Comparison of ENCODE assay signal across 1 cellular context in the genomic region with DNA sequence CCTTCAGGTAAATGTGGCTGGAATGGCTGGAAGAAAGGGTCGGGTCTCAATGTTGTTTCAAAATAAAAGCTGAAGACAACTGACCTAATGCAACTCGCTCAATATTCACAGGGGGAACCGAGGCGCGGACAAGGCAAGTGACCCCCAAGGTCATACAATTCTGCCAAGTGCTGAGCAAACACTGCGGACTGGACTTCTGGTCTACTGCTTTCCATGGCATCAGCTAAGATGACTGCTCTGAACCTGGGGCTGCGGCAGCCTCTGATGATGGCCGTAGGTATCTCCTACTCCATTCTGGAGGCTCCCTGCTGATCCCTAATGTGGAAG.
TF ChIP-seq lines count a peak whose summit lies in the region.

No MANE protein-coding gene starts in this region.

TF ChIP-seq in HepG2, 621 proteins besides CTCF, POLR2A, EP300 and RAD21 (continued from another document and continues in another):
- TF ChIP-seq, protein P1, sequence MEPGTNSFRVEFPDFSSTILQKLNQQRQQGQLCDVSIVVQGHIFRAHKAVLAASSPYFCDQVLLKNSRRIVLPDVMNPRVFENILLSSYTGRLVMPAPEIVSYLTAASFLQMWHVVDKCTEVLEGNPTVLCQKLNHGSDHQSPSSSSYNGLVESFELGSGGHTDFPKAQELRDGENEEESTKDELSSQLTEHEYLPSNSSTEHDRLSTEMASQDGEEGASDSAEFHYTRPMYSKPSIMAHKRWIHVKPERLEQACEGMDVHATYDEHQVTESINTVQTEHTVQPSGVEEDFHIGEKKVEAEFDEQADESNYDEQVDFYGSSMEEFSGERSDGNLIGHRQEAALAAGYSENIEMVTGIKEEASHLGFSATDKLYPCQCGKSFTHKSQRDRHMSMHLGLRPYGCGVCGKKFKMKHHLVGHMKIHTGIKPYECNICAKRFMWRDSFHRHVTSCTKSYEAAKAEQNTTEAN (CRISPR knock-in tag; conservative IDR thresholded peaks at IDR 0.05) = no peak
- TF ChIP-seq SP1 (IDR thresholded peaks at IDR 0.05) = no peak
- TF ChIP-seq SP1 (CRISPR knock-in tag; IDR thresholded peaks at IDR 0.05) = no peak
- TF ChIP-seq, protein P2, sequence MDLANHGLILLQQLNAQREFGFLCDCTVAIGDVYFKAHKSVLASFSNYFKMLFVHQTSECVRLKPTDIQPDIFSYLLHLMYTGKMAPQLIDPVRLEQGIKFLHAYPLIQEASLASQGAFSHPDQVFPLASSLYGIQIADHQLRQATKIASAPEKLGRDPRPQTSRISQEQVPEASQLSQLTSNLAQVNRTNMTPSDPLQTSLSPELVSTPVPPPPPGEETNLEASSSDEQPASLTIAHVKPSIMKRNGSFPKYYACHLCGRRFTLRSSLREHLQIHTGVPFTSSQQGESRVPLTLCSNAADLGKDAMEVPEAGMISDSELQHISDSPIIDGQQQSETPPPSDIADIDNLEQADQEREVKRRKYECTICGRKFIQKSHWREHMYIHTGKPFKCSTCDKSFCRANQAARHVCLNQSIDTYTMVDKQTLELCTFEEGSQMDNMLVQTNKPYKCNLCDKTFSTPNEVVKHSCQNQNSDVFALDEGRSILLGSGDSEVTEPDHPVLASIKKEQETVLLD (CRISPR knock-in tag; IDR thresholded peaks at IDR 0.05; ENCODE audit: low read depth) = no peak
- TF ChIP-seq STAT5B (CRISPR knock-in tag; IDR thresholded peaks at IDR 0.05) = no peak
- no peak for TF ChIP-seq ZNF562 (CRISPR knock-in tag; IDR thresholded peaks at IDR 0.05; ENCODE audit: borderline replicate concordance)
- TF ChIP-seq YY1 (IDR thresholded peaks at IDR 0.05; ENCODE audit: insufficient read depth, insufficient replicate concordance, low read depth, low read length) = no peak
- TF ChIP-seq SRF (IDR thresholded peaks at IDR 0.05; ENCODE audit: low read depth, low read length) = no peak
- TF ChIP-seq ZSCAN29 (CRISPR knock-in tag; conservative IDR thresholded peaks at IDR 0.05) = no peak
- TF ChIP-seq FOXK2 (IDR thresholded peaks at IDR 0.05) = no peak
- TF ChIP-seq RAD51 (IDR thresholded peaks at IDR 0.05; ENCODE audit: borderline replicate concordance) = no peak
- TF ChIP-seq ZNF30 (CRISPR knock-in tag; IDR thresholded peaks at IDR 0.05) = no peak
- TF ChIP-seq, protein P3, sequence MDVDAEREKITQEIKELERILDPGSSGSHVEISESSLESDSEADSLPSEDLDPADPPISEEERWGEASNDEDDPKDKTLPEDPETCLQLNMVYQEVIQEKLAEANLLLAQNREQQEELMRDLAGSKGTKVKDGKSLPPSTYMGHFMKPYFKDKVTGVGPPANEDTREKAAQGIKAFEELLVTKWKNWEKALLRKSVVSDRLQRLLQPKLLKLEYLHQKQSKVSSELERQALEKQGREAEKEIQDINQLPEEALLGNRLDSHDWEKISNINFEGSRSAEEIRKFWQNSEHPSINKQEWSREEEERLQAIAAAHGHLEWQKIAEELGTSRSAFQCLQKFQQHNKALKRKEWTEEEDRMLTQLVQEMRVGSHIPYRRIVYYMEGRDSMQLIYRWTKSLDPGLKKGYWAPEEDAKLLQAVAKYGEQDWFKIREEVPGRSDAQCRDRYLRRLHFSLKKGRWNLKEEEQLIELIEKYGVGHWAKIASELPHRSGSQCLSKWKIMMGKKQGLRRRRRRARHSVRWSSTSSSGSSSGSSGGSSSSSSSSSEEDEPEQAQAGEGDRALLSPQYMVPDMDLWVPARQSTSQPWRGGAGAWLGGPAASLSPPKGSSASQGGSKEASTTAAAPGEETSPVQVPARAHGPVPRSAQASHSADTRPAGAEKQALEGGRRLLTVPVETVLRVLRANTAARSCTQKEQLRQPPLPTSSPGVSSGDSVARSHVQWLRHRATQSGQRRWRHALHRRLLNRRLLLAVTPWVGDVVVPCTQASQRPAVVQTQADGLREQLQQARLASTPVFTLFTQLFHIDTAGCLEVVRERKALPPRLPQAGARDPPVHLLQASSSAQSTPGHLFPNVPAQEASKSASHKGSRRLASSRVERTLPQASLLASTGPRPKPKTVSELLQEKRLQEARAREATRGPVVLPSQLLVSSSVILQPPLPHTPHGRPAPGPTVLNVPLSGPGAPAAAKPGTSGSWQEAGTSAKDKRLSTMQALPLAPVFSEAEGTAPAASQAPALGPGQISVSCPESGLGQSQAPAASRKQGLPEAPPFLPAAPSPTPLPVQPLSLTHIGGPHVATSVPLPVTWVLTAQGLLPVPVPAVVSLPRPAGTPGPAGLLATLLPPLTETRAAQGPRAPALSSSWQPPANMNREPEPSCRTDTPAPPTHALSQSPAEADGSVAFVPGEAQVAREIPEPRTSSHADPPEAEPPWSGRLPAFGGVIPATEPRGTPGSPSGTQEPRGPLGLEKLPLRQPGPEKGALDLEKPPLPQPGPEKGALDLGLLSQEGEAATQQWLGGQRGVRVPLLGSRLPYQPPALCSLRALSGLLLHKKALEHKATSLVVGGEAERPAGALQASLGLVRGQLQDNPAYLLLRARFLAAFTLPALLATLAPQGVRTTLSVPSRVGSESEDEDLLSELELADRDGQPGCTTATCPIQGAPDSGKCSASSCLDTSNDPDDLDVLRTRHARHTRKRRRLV (CRISPR knock-in tag; IDR thresholded peaks at IDR 0.05) = no peak
- TF ChIP-seq, protein P4, sequence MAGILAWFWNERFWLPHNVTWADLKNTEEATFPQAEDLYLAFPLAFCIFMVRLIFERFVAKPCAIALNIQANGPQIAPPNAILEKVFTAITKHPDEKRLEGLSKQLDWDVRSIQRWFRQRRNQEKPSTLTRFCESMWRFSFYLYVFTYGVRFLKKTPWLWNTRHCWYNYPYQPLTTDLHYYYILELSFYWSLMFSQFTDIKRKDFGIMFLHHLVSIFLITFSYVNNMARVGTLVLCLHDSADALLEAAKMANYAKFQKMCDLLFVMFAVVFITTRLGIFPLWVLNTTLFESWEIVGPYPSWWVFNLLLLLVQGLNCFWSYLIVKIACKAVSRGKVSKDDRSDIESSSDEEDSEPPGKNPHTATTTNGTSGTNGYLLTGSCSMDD (CRISPR knock-in tag; IDR thresholded peaks at IDR 0.05) = no peak
- TF ChIP-seq ZBTB7A (CRISPR knock-in tag; IDR thresholded peaks at IDR 0.05) = no peak
- TF ChIP-seq, protein P5, sequence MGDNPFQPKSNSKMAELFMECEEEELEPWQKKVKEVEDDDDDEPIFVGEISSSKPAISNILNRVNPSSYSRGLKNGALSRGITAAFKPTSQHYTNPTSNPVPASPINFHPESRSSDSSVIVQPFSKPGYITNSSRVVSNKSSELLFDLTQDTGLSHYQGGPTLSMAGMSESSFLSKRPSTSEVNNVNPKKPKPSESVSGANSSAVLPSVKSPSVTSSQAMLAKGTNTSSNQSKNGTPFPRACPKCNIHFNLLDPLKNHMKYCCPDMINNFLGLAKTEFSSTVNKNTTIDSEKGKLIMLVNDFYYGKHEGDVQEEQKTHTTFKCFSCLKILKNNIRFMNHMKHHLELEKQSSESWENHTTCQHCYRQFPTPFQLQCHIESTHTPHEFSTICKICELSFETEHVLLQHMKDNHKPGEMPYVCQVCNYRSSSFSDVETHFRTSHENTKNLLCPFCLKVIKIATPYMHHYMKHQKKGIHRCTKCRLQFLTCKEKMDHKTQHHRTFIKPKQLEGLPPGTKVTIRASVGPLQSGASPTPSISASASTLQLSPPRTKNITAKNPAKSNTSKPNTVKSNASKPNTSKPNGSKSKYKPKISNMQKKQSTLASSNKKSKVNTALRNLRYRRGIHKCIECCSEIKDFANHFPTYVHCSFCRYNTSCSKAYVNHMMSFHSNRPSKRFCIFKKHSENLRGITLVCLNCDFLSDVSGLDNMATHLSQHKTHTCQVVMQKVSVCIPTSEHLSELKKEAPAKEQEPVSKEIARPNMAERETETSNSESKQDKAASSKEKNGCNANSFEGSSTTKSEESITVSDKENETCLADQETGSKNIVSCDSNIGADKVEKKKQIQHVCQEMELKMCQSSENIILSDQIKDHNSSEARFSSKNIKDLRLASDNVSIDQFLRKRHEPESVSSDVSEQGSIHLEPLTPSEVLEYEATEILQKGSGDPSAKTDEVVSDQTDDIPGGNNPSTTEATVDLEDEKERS (CRISPR knock-in tag; IDR thresholded peaks at IDR 0.05) = no peak
- TF ChIP-seq TBL1XR1 (IDR thresholded peaks at IDR 0.05; ENCODE audit: borderline replicate concordance, low read length, partially characterized antibody) = no peak
- TF ChIP-seq ZNF225 (CRISPR knock-in tag; IDR thresholded peaks at IDR 0.05) = no peak
- TF ChIP-seq, protein P6, sequence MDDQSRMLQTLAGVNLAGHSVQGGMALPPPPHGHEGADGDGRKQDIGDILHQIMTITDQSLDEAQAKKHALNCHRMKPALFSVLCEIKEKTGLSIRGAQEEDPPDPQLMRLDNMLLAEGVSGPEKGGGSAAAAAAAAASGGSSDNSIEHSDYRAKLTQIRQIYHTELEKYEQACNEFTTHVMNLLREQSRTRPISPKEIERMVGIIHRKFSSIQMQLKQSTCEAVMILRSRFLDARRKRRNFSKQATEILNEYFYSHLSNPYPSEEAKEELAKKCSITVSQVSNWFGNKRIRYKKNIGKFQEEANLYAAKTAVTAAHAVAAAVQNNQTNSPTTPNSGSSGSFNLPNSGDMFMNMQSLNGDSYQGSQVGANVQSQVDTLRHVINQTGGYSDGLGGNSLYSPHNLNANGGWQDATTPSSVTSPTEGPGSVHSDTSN (CRISPR knock-in tag; IDR thresholded peaks at IDR 0.05; ENCODE audit: borderline replicate concordance) = no peak
- TF ChIP-seq ZNF367 (CRISPR knock-in tag; IDR thresholded peaks at IDR 0.05; ENCODE audit: borderline replicate concordance) = no peak
- TF ChIP-seq, protein P7, sequence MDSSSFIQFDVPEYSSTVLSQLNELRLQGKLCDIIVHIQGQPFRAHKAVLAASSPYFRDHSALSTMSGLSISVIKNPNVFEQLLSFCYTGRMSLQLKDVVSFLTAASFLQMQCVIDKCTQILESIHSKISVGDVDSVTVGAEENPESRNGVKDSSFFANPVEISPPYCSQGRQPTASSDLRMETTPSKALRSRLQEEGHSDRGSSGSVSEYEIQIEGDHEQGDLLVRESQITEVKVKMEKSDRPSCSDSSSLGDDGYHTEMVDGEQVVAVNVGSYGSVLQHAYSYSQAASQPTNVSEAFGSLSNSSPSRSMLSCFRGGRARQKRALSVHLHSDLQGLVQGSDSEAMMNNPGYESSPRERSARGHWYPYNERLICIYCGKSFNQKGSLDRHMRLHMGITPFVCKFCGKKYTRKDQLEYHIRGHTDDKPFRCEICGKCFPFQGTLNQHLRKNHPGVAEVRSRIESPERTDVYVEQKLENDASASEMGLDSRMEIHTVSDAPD (CRISPR knock-in tag; IDR thresholded peaks at IDR 0.05) = no peak
- TF ChIP-seq ESRRA (CRISPR knock-in tag; IDR thresholded peaks at IDR 0.05; ENCODE audit: low read depth) = peak; percentile 78
- no peak for TF ChIP-seq ZNF547 (CRISPR knock-in tag; IDR thresholded peaks at IDR 0.05)
- no peak for TF ChIP-seq ZNF816 (CRISPR knock-in tag; IDR thresholded peaks at IDR 0.05; ENCODE audit: borderline replicate concordance)
- no peak for TF ChIP-seq POLR2AphosphoS2 (IDR thresholded peaks at IDR 0.05; ENCODE audit: low read depth, low read length)
- TF ChIP-seq SALL1 (CRISPR knock-in tag; IDR thresholded peaks at IDR 0.05) = peak; percentile 57
- TF ChIP-seq, protein P8, sequence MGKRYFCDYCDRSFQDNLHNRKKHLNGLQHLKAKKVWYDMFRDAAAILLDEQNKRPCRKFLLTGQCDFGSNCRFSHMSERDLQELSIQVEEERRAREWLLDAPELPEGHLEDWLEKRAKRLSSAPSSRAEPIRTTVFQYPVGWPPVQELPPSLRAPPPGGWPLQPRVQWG (CRISPR knock-in tag; IDR thresholded peaks at IDR 0.05; ENCODE audit: borderline replicate concordance, low read depth) = no peak
- no peak for TF ChIP-seq CBX2 (IDR thresholded peaks at IDR 0.05; ENCODE audit: low read depth, low read length)
- TF ChIP-seq CBX2 (CRISPR knock-in tag; IDR thresholded peaks at IDR 0.05; ENCODE audit: low read depth) = no peak
- TF ChIP-seq BORCS8-MEF2B (CRISPR knock-in tag; IDR thresholded peaks at IDR 0.05) = no peak; the same call in 1 of the 2 replicates
- TF ChIP-seq RXRA (CRISPR knock-in tag; IDR thresholded peaks at IDR 0.05) = peak; percentile 50; the same call in 1 of the 2 replicates
- TF ChIP-seq, protein P9, sequence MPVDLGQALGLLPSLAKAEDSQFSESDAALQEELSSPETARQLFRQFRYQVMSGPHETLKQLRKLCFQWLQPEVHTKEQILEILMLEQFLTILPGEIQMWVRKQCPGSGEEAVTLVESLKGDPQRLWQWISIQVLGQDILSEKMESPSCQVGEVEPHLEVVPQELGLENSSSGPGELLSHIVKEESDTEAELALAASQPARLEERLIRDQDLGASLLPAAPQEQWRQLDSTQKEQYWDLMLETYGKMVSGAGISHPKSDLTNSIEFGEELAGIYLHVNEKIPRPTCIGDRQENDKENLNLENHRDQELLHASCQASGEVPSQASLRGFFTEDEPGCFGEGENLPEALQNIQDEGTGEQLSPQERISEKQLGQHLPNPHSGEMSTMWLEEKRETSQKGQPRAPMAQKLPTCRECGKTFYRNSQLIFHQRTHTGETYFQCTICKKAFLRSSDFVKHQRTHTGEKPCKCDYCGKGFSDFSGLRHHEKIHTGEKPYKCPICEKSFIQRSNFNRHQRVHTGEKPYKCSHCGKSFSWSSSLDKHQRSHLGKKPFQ (CRISPR knock-in tag; IDR thresholded peaks at IDR 0.05; ENCODE audit: insufficient replicate concordance) = no peak
- TF ChIP-seq, protein P10, sequence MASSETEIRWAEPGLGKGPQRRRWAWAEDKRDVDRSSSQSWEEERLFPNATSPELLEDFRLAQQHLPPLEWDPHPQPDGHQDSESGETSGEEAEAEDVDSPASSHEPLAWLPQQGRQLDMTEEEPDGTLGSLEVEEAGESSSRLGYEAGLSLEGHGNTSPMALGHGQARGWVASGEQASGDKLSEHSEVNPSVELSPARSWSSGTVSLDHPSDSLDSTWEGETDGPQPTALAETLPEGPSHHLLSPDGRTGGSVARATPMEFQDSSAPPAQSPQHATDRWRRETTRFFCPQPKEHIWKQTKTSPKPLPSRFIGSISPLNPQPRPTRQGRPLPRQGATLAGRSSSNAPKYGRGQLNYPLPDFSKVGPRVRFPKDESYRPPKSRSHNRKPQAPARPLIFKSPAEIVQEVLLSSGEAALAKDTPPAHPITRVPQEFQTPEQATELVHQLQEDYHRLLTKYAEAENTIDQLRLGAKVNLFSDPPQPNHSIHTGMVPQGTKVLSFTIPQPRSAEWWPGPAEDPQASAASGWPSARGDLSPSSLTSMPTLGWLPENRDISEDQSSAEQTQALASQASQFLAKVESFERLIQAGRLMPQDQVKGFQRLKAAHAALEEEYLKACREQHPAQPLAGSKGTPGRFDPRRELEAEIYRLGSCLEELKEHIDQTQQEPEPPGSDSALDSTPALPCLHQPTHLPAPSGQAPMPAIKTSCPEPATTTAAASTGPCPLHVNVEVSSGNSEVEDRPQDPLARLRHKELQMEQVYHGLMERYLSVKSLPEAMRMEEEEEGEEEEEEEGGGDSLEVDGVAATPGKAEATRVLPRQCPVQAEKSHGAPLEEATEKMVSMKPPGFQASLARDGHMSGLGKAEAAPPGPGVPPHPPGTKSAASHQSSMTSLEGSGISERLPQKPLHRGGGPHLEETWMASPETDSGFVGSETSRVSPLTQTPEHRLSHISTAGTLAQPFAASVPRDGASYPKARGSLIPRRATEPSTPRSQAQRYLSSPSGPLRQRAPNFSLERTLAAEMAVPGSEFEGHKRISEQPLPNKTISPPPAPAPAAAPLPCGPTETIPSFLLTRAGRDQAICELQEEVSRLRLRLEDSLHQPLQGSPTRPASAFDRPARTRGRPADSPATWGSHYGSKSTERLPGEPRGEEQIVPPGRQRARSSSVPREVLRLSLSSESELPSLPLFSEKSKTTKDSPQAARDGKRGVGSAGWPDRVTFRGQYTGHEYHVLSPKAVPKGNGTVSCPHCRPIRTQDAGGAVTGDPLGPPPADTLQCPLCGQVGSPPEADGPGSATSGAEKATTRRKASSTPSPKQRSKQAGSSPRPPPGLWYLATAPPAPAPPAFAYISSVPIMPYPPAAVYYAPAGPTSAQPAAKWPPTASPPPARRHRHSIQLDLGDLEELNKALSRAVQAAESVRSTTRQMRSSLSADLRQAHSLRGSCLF (CRISPR knock-in tag; IDR thresholded peaks at IDR 0.05; ENCODE audit: borderline replicate concordance) = no peak
- TF ChIP-seq MAFK (conservative IDR thresholded peaks at IDR 0.05 in 1 of 2, IDR thresholded peaks at IDR 0.05 in 1 of 2; ENCODE audit: low read length in 2 of 2) = no peak
- TF ChIP-seq ZNF558 (CRISPR knock-in tag; IDR thresholded peaks at IDR 0.05; ENCODE audit: borderline replicate concordance) = no peak
- TF ChIP-seq TAF1 (CRISPR knock-in tag; IDR thresholded peaks at IDR 0.05) = no peak
- TF ChIP-seq MAFG (CRISPR knock-in tag; IDR thresholded peaks at IDR 0.05) = no peak
